ENCODE assay signal across 11 cellular contexts in the genomic region with DNA sequence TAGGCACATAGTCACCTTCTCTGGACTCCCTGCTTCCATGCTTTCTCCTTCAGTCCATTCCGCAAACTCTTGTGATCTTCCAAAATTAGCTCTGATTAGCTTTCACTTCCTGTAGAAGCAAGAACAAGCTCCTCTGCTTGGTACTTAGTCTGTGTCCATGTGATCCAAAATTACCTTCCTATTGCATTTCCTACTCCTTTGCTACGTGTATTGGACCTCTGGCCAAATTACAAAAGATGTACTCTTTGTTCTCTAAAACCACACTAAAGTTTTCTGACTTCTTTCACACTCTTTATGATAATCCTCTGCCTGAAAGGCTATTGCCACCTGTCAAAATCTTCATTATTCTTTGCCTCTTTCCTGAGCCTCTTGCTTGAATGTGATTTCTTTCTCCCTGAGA. TPM values are rescaled to one million over a fixed set of nuclear protein-coding genes. Genes with fewer than 3 reads are reported as not detected.
DNase-seq lines count a peak whose midpoint lies in the region; ATAC-seq and TF ChIP-seq lines count a peak whose summit lies in the region.
"Had no signal": no experiment of that assay in that cellular context is flagged by ENCODE, and none has a peak within 500 bp of the region (broad histone marks: within the 10 kb centered on the region; RNA-seq: fewer than 3 reads in every experiment).

No MANE protein-coding gene starts in this region.

- no peak for DNase-seq in activated T-cell treated with anti-CD3 and anti-CD28 coated beads, Interleukin-2, amount 50 U/mL, for 24 hours
- DNase-seq in activated T-cell treated with anti-CD3 and anti-CD28 coated beads for 4 hours: no peak
- DNase-seq in MM.1S: no peak
- DNase-seq in activated naive CD8-positive, alpha-beta T cell treated with anti-CD3 and anti-CD28 coated beads for 36 hours: no peak
- no peak for DNase-seq in GM19238 (ENCODE audit: insufficient read length, low spot score)

- ATAC-seq in HG02884 (IDR thresholded peaks at IDR 0.05; ENCODE audit: unreplicated experiment): no peak
- no peak for ATAC-seq in GM19035 (IDR thresholded peaks at IDR 0.05; ENCODE audit: unreplicated experiment)

- no peak overlapping the region for H3K4me3 Mint-ChIP-seq in activated T-cell treated with anti-CD3 and anti-CD28 coated beads, Interleukin-2, amount 50 U/mL, for 24 hours
- no peak overlapping the region for H3K4me3 Mint-ChIP-seq in activated naive CD8-positive, alpha-beta T cell treated with anti-CD3 and anti-CD28 coated beads for 36 hours

- peaks cover 12% of the 10 kb centered on the region for H3K4me1 ChIP-seq in MM.1S (ENCODE audit: low read length)

- H3K9me2 ChIP-seq in MM.1S (replicated peaks; ENCODE audit: insufficient read depth, low read length): no peaks in the 10 kb centered on the region

- H3F3A ChIP-seq in MM.1S (ENCODE audit: insufficient read depth, low read length): 0 out of 2 replicates have a peak, but pooled peaks cover 3% of the 10 kb centered on the region

- no peaks in the 10 kb centered on the region for H3K27me3 Mint-ChIP-seq in activated T-cell treated with anti-CD3 and anti-CD28 coated beads, Interleukin-2, amount 50 U/mL, for 24 hours
- H3K27me3 Mint-ChIP-seq in activated naive CD8-positive, alpha-beta T cell treated with anti-CD3 and anti-CD28 coated beads for 36 hours: no peaks in the 10 kb centered on the region

- peaks cover 39% of the 10 kb centered on the region for H3K36me3 Mint-ChIP-seq in activated T-cell treated with anti-CD3 and anti-CD28 coated beads, Interleukin-2, amount 50 U/mL, for 24 hours (ENCODE audit: low read depth)
- H3K36me3 Mint-ChIP-seq in activated naive CD8-positive, alpha-beta T cell treated with anti-CD3 and anti-CD28 coated beads for 36 hours: peaks cover 16% of the 10 kb centered on the region

- H3K27ac ChIP-seq in MM.1S (ENCODE audit: low read length) (0 out of 2 replicates have a peak overlapping the region, but pooled peaks have one; percentile 5), skin epidermis (peak overlapping the region in 11 of 21 experiments; percentile 8 to 89 (median 38))
- H3K27ac ChIP-seq: brain microvascular endothelial cell had no signal

- no peaks in the 10 kb centered on the region for H3K9me3 ChIP-seq in MM.1S (replicated peaks; ENCODE audit: insufficient read depth, low read length)
- H3K9me3 ChIP-seq: gastrocnemius medialis, thoracic aorta had no signal

- H3K9me3 Mint-ChIP-seq in activated T-cell treated with anti-CD3 and anti-CD28 coated beads, Interleukin-2, amount 50 U/mL, for 24 hours: no peaks in the 10 kb centered on the region
- H3K9me3 Mint-ChIP-seq in activated naive CD8-positive, alpha-beta T cell treated with anti-CD3 and anti-CD28 coated beads for 36 hours: no peaks in the 10 kb centered on the region

- H4K20me1 ChIP-seq in MM.1S (ENCODE audit: insufficient read depth, low read length): no peaks in the 10 kb centered on the region

- peak overlapping the region; percentile 97 for H3K27ac Mint-ChIP-seq in activated T-cell treated with anti-CD3 and anti-CD28 coated beads, Interleukin-2, amount 50 U/mL, for 24 hours
- H3K27ac Mint-ChIP-seq in activated naive CD8-positive, alpha-beta T cell treated with anti-CD3 and anti-CD28 coated beads for 36 hours: peak overlapping the region; percentile 21

- peak overlapping the region; percentile 95; the same call in 1 of the 2 replicates for H3K9ac ChIP-seq in MM.1S (ENCODE audit: low read length)

- 0 out of 2 replicates have a peak, but pooled peaks cover 8% of the 10 kb centered on the region for H3K36me3 ChIP-seq in MM.1S (replicated peaks; ENCODE audit: insufficient read depth, low read length)

- peak overlapping the region; percentile 42; the same call in 1 of the 2 replicates for H3K4me2 ChIP-seq in MM.1S (ENCODE audit: low read depth, low read length)

- peak overlapping the region; percentile 100; the same call in 1 of the 2 replicates for H3K4me3 ChIP-seq in MM.1S (ENCODE audit: low read length)
- no peak overlapping the region for H3K4me3 ChIP-seq in skin epidermis

- H3K4me1 Mint-ChIP-seq in activated T-cell treated with anti-CD3 and anti-CD28 coated beads, Interleukin-2, amount 50 U/mL, for 24 hours (ENCODE audit: low read depth): peaks cover 32% of the 10 kb centered on the region
- peaks cover 27% of the 10 kb centered on the region for H3K4me1 Mint-ChIP-seq in activated naive CD8-positive, alpha-beta T cell treated with anti-CD3 and anti-CD28 coated beads for 36 hours

- no peak for TF ChIP-seq CTCF in MM.1S (IDR thresholded peaks at IDR 0.05; ENCODE audit: low read length)

- peaks cover 38% of the 10 kb centered on the region for H3K79me2 ChIP-seq in MM.1S (ENCODE audit: low read length)

- peak overlapping the region; percentile 50 for H2AFZ ChIP-seq in MM.1S (ENCODE audit: low read length)

- no peaks in the 10 kb centered on the region for H3K27me3 ChIP-seq in MM.1S (replicated peaks; ENCODE audit: insufficient read depth, low read length)
- H3K27me3 ChIP-seq: brain microvascular endothelial cell, gastrocnemius medialis had no signal

RNA-seq across cellular contexts. Expression of a gene that starts 0.8 kb away (rescaled TPM):
- 10 to 100 TPM; 67.7 to 74.7 TPM for total RNA-seq in activated naive CD8-positive, alpha-beta T cell treated with anti-CD3 and anti-CD28 coated beads for 36 hours

RNA-seq across cellular contexts. Expression of a gene that starts 9.4 kb away (rescaled TPM):
- total RNA-seq in activated naive CD8-positive, alpha-beta T cell treated with anti-CD3 and anti-CD28 coated beads for 36 hours: 1 to 10 TPM; 3.7 to 3.9 TPM

RNA-seq across cellular contexts. Expression of a gene that starts 9.9 kb away (rescaled TPM):
- total RNA-seq in activated naive CD8-positive, alpha-beta T cell treated with anti-CD3 and anti-CD28 coated beads for 36 hours: 10 to 100 TPM; 59.6 to 60.1 TPM

RNA-seq across cellular contexts. Expression of a gene that starts 14.9 kb away (rescaled TPM):
- 10 to 100 TPM in 1 of 2 experiments, 1 to 10 TPM in 1; 9.6 to 12.0 TPM for total RNA-seq in activated naive CD8-positive, alpha-beta T cell treated with anti-CD3 and anti-CD28 coated beads for 36 hours
- total RNA-seq: gastrocnemius medialis had no signal

RNA-seq across cellular contexts. Expression of a gene that starts 26.9 kb away (rescaled TPM):
- 10 to 100 TPM; 18.2 to 19.2 TPM for total RNA-seq in activated naive CD8-positive, alpha-beta T cell treated with anti-CD3 and anti-CD28 coated beads for 36 hours
